Comparison of ENCODE assay signal across 12 cellular contexts in genomic region chr15:91970142-91970541, GRCh38.
DNase-seq lines count a peak whose midpoint lies in the region; ATAC-seq and TF ChIP-seq lines count a peak whose summit lies in the region.
"Had no signal": no experiment of that assay in that cellular context is flagged by ENCODE, and none has a peak within 500 bp of the region (broad histone marks: within the 10 kb centered on the region; RNA-seq: fewer than 3 reads in every experiment).

No MANE protein-coding gene starts in this region.

- peak in 8 of 14 donors; percentile 8 to 52 (median 36) for DNase-seq in C1 segment of cervical spinal cord (lab: John Stamatoyannopoulos, UW)
- DNase-seq in ascending aorta (ENCODE audit: low spot score in 2 of 2): peak in 1 of 2 donors; percentile 85
- DNase-seq in left cardiac atrium: peak; percentile 82
- DNase-seq in posterior vena cava (ENCODE audit: low spot score): peak; percentile 89
- DNase-seq in DMS79 (lab: John Stamatoyannopoulos, UW): no peak
- DNase-seq in DMS153 (lab: John Stamatoyannopoulos, UW): no peak
- DNase-seq in T-helper 2 cell: no peak
- DNase-seq: activated B cell treated with CpG ODN at 0.5 μM for 24 hours; activated T-cell treated with anti-CD3 and anti-CD28 coated beads, Interleukin-2, amount 50 U/mL, for 48 hours; trophoblast cell had no signal

- peak overlapping the region; percentile 35 to 62 for H3K27ac ChIP-seq in ascending aorta
- H3K27ac ChIP-seq: SJSA1 had no signal

- H3K9me3 ChIP-seq in ascending aorta: no peaks in the 10 kb centered on the region
- H3K9me3 ChIP-seq: SJSA1 had no signal

- peak; percentile 61 to 84 for ATAC-seq in left cardiac atrium
- ATAC-seq in HG02588 (IDR thresholded peaks at IDR 0.05; ENCODE audit: unreplicated experiment): no peak

- TF ChIP-seq CTCF in ascending aorta (IDR thresholded peaks at IDR 0.05): no peak

- intact Hi-C loops in ascending aorta (cut with DNase I) (no loop called here), left cardiac atrium (cut with DNase I) (no loop called here), posterior vena cava (cut with DNase I) (no loop called here)

- no peak overlapping the region for H3K4me3 ChIP-seq in ascending aorta
- H3K4me3 ChIP-seq: SJSA1 had no signal

- no peaks in the 10 kb centered on the region for H3K36me3 ChIP-seq in ascending aorta
- H3K36me3 ChIP-seq: SJSA1 had no signal

- H3K27me3 ChIP-seq in ascending aorta: no peaks in the 10 kb centered on the region
- H3K27me3 ChIP-seq: SJSA1 had no signal

- H3K4me1 ChIP-seq in ascending aorta: peaks cover 15 to 49% of the 10 kb centered on the region in 2 donors
- H3K4me1 ChIP-seq: SJSA1 had no signal

Comparison
In these comparisons a context has a peak if more than half of its experiments do, and no peak if none do; other contexts are left out.
1. DNase-seq: peak in C1 segment of cervical spinal cord (8 of 14), left cardiac atrium (single experiment) and posterior vena cava (single experiment); none in DMS79 (single experiment), DMS153 (single experiment) and T-helper 2 cell (0 of 5).